8 cellular contexts compared by ENCODE assay signal in genomic region chr6:32255212-32256153, GRCh38. TPM values are rescaled to one million over a fixed set of nuclear protein-coding genes. Genes with fewer than 3 reads are reported as not detected.
DNase-seq lines count a peak whose midpoint lies in the region; ATAC-seq, FAIRE-seq and TF ChIP-seq lines count a peak whose summit lies in the region.

No MANE protein-coding gene starts in this region.

- in situ Hi-C loops in K562 (cut with MboI) (no loop called here), gastrocnemius medialis (cut with MboI; ENCODE audit: low sequenced_read_pairs in 4 of 4) (no loop called here)

- peak; percentile 92 for DNase-seq in EH (ENCODE audit: low read depth)
- peak; percentile 27 for DNase-seq in T-helper 9 cell
- DNase-seq in K562 (ENCODE audit: extremely low read depth in 1 of 4, low spot score in 3 of 4), result peak; percentile 70 to 84 (median 78)
- peak; percentile 79 for DNase-seq in iPS DF 4.7 (ENCODE audit: extremely low read depth, low spot score)
- peak; percentile 33 to 58 for DNase-seq in gastrocnemius medialis
- DNase-seq in NCI-H187 treated with DMSO at 0.1 percent for 48 hours (lab: John Stamatoyannopoulos, UW), result no peak
- DNase-seq in NCI-H1105 treated with DMSO at 0.1 percent for 48 hours (lab: John Stamatoyannopoulos, UW), result no peak

- 0 out of 2 replicates have a peak, but pooled peaks have one; percentile 35 for TF ChIP-seq POLR2A in K562 (conservative IDR thresholded peaks at IDR 0.05)
- TF ChIP-seq POLR2A in gastrocnemius medialis (IDR thresholded peaks at IDR 0.05), result no peak

- TSS peak; percentile 82 for BruUV-seq in K562 (replicated peaks; lab: Mats Ljungman, UMichigan)

- TF ChIP-seq RAD21 in K562 (CRISPR knock-in tag; conservative IDR thresholded peaks at IDR 0.05 in 1 of 2, IDR thresholded peaks at IDR 0.05 in 1 of 2), result peak; percentile 35 to 53

- ATAC-seq in HG03108 (IDR thresholded peaks at IDR 0.05; ENCODE audit: unreplicated experiment) (peak; percentile 62), K562 (peak; percentile 99), gastrocnemius medialis (peak; percentile 96 to 98)

- CTCF ChIA-PET in K562 (lab: Yijun Ruan, JAX; ENCODE audit: low intra/inter-chr PET ratio), result interaction anchor here (0.6 to 1.0 kb wide), 3 partner anchors 12 to 531 kb away, joined by 3 read pairs; no protein-coding TSS in a partner anchor

- H3K27me3 ChIP-seq in K562 (ENCODE audit: control insufficient read depth in 2 of 2, insufficient read depth in 2 of 2, low read length in 2 of 2) (no peaks in the 10 kb centered on the region; a peak in 2 of 5 replicates), gastrocnemius medialis (peaks cover 5 to 11% (median 7%) of the 10 kb centered on the region in 3 donors)

- peak overlapping the region; percentile 70 to 81; a peak in 3 of 4 replicates for H3K9ac ChIP-seq in K562 (ENCODE audit: insufficient read depth in 1 of 2, low read depth in 2 of 2, low read length in 2 of 2)

- TF ChIP-seq CTCF in K562 (IDR thresholded peaks at IDR 0.05 in 2 of 3, conservative IDR thresholded peaks at IDR 0.05 in 1 of 3; ENCODE audit: insufficient read depth in 2 of 3, low read depth in 1 of 3, low read length in 3 of 3) (peak; percentile 57 to 89 (median 67)), gastrocnemius medialis (IDR thresholded peaks at IDR 0.05 in 4 of 5, conservative IDR thresholded peaks at IDR 0.05 in 1 of 5) (peak; percentile 15 to 63 (median 50))

- H3K4me1 ChIP-seq in K562 (replicated peaks in 1 of 2; ENCODE audit: control insufficient read depth in 2 of 2, insufficient read depth in 2 of 2, low read length in 2 of 2) (peaks cover 6 to 10% of the 10 kb centered on the region in 2 experiments; a peak in 4 of 5 replicates), gastrocnemius medialis (peaks cover 6% of the 10 kb centered on the region in 2 donors)

- WGBS in K562 (ENCODE audit: insufficient coverage, low coverage, missing lambda C conversion rate), result 13% methylated on average over 25 of the region's 30 CpGs

- intact Hi-C loops in K562 (cut with micrococcal nuclease), result no loop called here
- intact Hi-C loops in gastrocnemius medialis (cut with DNase I; ENCODE audit: low total_unique reads), result loop anchor here (10.0 kb wide), 1 partner anchor 139 kb away; no protein-coding TSS in a partner anchor

- H3K36me3 ChIP-seq in K562 (ENCODE audit: control insufficient read depth, insufficient read depth, low read length), result no peaks in the 10 kb centered on the region
- no peaks in the 10 kb centered on the region for H3K36me3 ChIP-seq in gastrocnemius medialis

- no peaks in the 10 kb centered on the region for H4K20me1 ChIP-seq in K562 (replicated peaks; ENCODE audit: control insufficient read depth, insufficient read depth, low read length)

- no peak for TF ChIP-seq EP300 in K562 (IDR thresholded peaks at IDR 0.05; ENCODE audit: low read length)

- peak overlapping the region; percentile 100 for H2AFZ ChIP-seq in K562 (ENCODE audit: low read depth, low read length)

- peak overlapping the region; percentile 97 for H3K4me2 ChIP-seq in K562 (ENCODE audit: insufficient read depth, low read length)

- FAIRE-seq in K562 (lab: Jason Lieb, UNC), result peak; percentile 74

- H3K4me3 ChIP-seq in K562 (peak overlapping the region; percentile 36), gastrocnemius medialis (peak overlapping the region; percentile 32 to 46 (median 38))

- POLR2A ChIA-PET in K562 (lab: Yijun Ruan, JAX), result interaction anchor here (0.6 to 1.6 kb wide), 4 partner anchors 8 to 125 kb away, joined by 3 to 6 read pairs (median 4); partner anchors contain the start of gene FKBPL

- H3K27ac ChIP-seq in K562 (ENCODE audit: extremely low read depth, low read depth, low read length) (peak overlapping the region; percentile 66), gastrocnemius medialis (peak overlapping the region; percentile 53 to 74 (median 72))

- 0 out of 2 replicates have a peak, but pooled peaks cover 2% of the 10 kb centered on the region for H3K9me3 ChIP-seq in K562 (replicated peaks; ENCODE audit: control insufficient read depth, insufficient read depth, low read depth, low read length)
- H3K9me3 ChIP-seq in gastrocnemius medialis, result no peaks in the 10 kb centered on the region

- H3K79me2 ChIP-seq in K562 (ENCODE audit: control insufficient read depth, insufficient read depth, low read length), result no peaks in the 10 kb centered on the region

- H3K9me1 ChIP-seq in K562 (ENCODE audit: control insufficient read depth, insufficient read depth, low read length), result no peaks in the 10 kb centered on the region

TF ChIP-seq in K562, 482 proteins besides CTCF, POLR2A, EP300 and RAD21 (continues in another document):
- TF ChIP-seq TEAD1 (CRISPR knock-in tag; IDR thresholded peaks at IDR 0.05) (peak; percentile 88 to 99), SOX6 (IDR thresholded peaks at IDR 0.05) (0 out of 2 replicates have a peak, but pooled peaks have one; percentile 20), SMARCE1 (IDR thresholded peaks at IDR 0.05) (0 out of 2 replicates have a peak, but pooled peaks have one; percentile 56), TCF7L2 (IDR thresholded peaks at IDR 0.05; ENCODE audit: low read depth, low read length) (no peak)
- TF ChIP-seq, protein P1, sequence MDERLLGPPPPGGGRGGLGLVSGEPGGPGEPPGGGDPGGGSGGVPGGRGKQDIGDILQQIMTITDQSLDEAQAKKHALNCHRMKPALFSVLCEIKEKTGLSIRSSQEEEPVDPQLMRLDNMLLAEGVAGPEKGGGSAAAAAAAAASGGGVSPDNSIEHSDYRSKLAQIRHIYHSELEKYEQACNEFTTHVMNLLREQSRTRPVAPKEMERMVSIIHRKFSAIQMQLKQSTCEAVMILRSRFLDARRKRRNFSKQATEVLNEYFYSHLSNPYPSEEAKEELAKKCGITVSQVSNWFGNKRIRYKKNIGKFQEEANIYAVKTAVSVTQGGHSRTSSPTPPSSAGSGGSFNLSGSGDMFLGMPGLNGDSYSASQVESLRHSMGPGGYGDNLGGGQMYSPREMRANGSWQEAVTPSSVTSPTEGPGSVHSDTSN (CRISPR knock-in tag; IDR thresholded peaks at IDR 0.05; ENCODE audit: low read depth), result no peak
- TF ChIP-seq, protein P1 (tag; conservative IDR thresholded peaks at IDR 0.05; ENCODE audit: low read depth), result no peak

RNA-seq across cellular contexts. Expression of gene NOTCH4, which starts 31.6 kb away (rescaled TPM):
- total RNA-seq in K562 (2011; cell fraction: chromatin; rRNA removed; ENCODE audit: low replicate concordance), result 3.1 and 5.8 TPM in 2 replicates
- total RNA-seq in K562 (2011; cell fraction: nucleolus; rRNA removed), result 4.2 TPM in 2 replicates
- total RNA-seq in K562 (2011; cell fraction: nucleoplasm; rRNA removed), result 4.0 and 6.0 TPM in 2 replicates
- total RNA-seq in K562 (2014; rRNA removed) (2.7 and 3.5 TPM in 2 replicates), K562 (2014; rRNA removed; fragmentation: Illumina TruSeq; extraction: Trizol) (0.95 and 1.4 TPM in 2 replicates), K562 (2015; rRNA removed; fragmentation: Illumina TruSeq; extraction: Trizol) (1.7 and 1.9 TPM in 2 replicates), K562 (2021) (2.7 and 3.4 TPM in 2 replicates), gastrocnemius medialis (10 to 100 TPM in 3 of 4 donors, 1 to 10 TPM in 1; 6.8 to 21.1 (median 14.8) TPM)
- polyA plus RNA-seq in K562 (2011; rRNA removed) (1.1 and 2.0 TPM in 2 replicates), K562 (2014; fragmentation: Illumina TruSeq; extraction: Trizol) (1.3 and 1.4 TPM in 2 replicates), K562 (2014; fragmentation: Nextera tagmentation; extraction: Ambion mirVana) (under 1 TPM; 0.24 to 0.50 TPM), K562 (2014; rRNA removed) (2.6 and 4.3 TPM in 2 replicates)
- polyA plus RNA-seq in K562 (2011; cell fraction: cytosol; rRNA removed), result 1.5 and 1.6 TPM in 2 replicates
- polyA plus RNA-seq in K562 (2011; cell fraction: nucleus; rRNA removed), result 1.7 and 3.0 TPM in 2 replicates
- polyA plus RNA-seq in K562 (2012), result 1.4 and 2.2 TPM in 2 replicates
- 1.2 and 1.6 TPM in 2 replicates for polyA minus RNA-seq in K562 (2011; rRNA and poly(A)+ RNA removed)
- not detected in 2 replicates for polyA minus RNA-seq in K562 (2011; cell fraction: cytosol; rRNA and poly(A)+ RNA removed)
- 2.7 and 3.2 TPM in 2 replicates for polyA minus RNA-seq in K562 (2011; cell fraction: nucleus; rRNA and poly(A)+ RNA removed)

Comparison
In these comparisons a context has a peak if more than half of its experiments do, and no peak if none do; other contexts are left out.
1. DNase-seq: peak in EH (single experiment), T-helper 9 cell (single experiment), K562 (4 of 4), iPS DF 4.7 (single experiment) and gastrocnemius medialis (2 of 2); none in NCI-H187 treated with DMSO at 0.1 percent for 48 hours (single experiment) and NCI-H1105 treated with DMSO at 0.1 percent for 48 hours (single experiment).
2. Peak in every context shown above with its lines, with median percentiles within 50 percentile points of each other: ATAC-seq.